ENCODE assay signal across 23 cellular contexts in the genomic region with DNA sequence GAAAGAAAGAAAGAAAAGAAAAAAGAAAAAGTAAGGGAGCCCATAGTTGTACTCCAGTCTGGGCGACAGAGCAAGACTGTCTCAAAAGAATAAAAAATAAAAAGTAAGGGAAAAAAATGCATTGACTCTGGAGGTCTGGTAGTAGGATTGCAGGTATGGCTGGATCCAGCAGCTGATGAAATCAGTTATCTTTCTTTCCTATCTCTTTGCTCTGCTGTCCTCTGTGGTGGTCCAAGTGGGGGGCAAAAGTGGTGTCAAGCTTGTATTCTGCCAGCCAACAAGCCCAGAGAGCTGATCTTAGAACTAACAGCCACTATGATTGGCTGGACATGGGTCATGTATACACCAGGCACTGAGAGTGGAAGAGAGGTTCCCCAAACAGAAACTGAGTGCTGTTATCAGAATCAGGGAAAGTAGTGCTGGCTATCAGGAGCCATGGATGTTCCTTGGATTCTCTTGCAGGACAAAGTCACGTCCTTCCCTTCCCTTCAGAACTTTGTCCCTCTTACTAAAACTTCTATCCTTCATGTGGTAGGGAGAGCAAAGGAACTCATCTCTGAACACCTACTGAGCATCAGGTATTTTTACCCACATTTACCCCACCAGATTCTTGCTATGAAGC. TPM values are rescaled to one million over a fixed set of nuclear protein-coding genes. Genes with fewer than 3 reads are reported as not detected.
"Had no signal": no experiment of that assay in that cellular context is flagged by ENCODE, and none has a peak within 500 bp of the region (broad histone marks: within the 10 kb centered on the region; RNA-seq: fewer than 3 reads in every experiment).

No MANE protein-coding gene starts in this region.

- H3K4me1 ChIP-seq: colonic mucosa had no signal

- H3K36me3 ChIP-seq: adrenal gland, colonic mucosa, esophagus squamous epithelium, left lung, tibial nerve had no signal

- ATAC-seq: activated CD8-positive, alpha-beta memory T cell treated with anti-CD3 and anti-CD28 coated beads, Interleukin-2, amount 10 ng/mL, durations not matched to agents 7 days and 5 days; body of pancreas; left lung; stimulated activated memory B cell treated with anti-CD40 and anti-IgM and Interleukin-4, amounts not matched to agents 10 μg/mL and 1 μg/mL and 100 μg/mL, for 72 hours had no signal

- H3K4me3 Mint-ChIP-seq: activated CD4-positive, alpha-beta memory T cell treated with anti-CD3 and anti-CD28 coated beads for 36 hours; activated CD8-positive, alpha-beta memory T cell treated with anti-CD3 and anti-CD28 coated beads, Interleukin-2, amount 10 ng/mL, durations not matched to agents 7 days and 5 days; activated naive CD4-positive, alpha-beta T cell treated with anti-CD3 and anti-CD28 coated beads, Interleukin-2, amount 50 U/mL, for 24 hours; activated T-cell treated with anti-CD3 and anti-CD28 coated beads, Interleukin-2, amount 50 U/mL, for 24 hours; naive B cell; stimulated activated memory B cell treated with anti-CD40 and anti-IgM and Interleukin-4, amounts not matched to agents 10 μg/mL and 1 μg/mL and 100 μg/mL, for 72 hours had no signal

- H3K36me3 Mint-ChIP-seq: activated CD4-positive, alpha-beta memory T cell treated with anti-CD3 and anti-CD28 coated beads for 36 hours; activated CD8-positive, alpha-beta memory T cell treated with anti-CD3 and anti-CD28 coated beads, Interleukin-2, amount 10 ng/mL, durations not matched to agents 7 days and 5 days; activated naive CD4-positive, alpha-beta T cell treated with anti-CD3 and anti-CD28 coated beads, Interleukin-2, amount 50 U/mL, for 24 hours; naive B cell; stimulated activated memory B cell treated with anti-CD40 and anti-IgM and Interleukin-4, amounts not matched to agents 10 μg/mL and 1 μg/mL and 100 μg/mL, for 72 hours had no signal

- H3K27ac Mint-ChIP-seq: activated CD4-positive, alpha-beta memory T cell treated with anti-CD3 and anti-CD28 coated beads for 36 hours; activated CD8-positive, alpha-beta memory T cell treated with anti-CD3 and anti-CD28 coated beads, Interleukin-2, amount 10 ng/mL, durations not matched to agents 7 days and 5 days; activated naive CD4-positive, alpha-beta T cell treated with anti-CD3 and anti-CD28 coated beads, Interleukin-2, amount 50 U/mL, for 24 hours; activated T-cell treated with anti-CD3 and anti-CD28 coated beads, Interleukin-2, amount 50 U/mL, for 24 hours; naive B cell; stimulated activated memory B cell treated with anti-CD40 and anti-IgM and Interleukin-4, amounts not matched to agents 10 μg/mL and 1 μg/mL and 100 μg/mL, for 72 hours had no signal

- H3K9me3 Mint-ChIP-seq: activated CD4-positive, alpha-beta memory T cell treated with anti-CD3 and anti-CD28 coated beads for 36 hours; activated naive CD4-positive, alpha-beta T cell treated with anti-CD3 and anti-CD28 coated beads, Interleukin-2, amount 50 U/mL, for 24 hours; activated T-cell treated with anti-CD3 and anti-CD28 coated beads, Interleukin-2, amount 50 U/mL, for 24 hours; stimulated activated memory B cell treated with anti-CD40 and anti-IgM and Interleukin-4, amounts not matched to agents 10 μg/mL and 1 μg/mL and 100 μg/mL, for 72 hours had no signal

- H3K4me3 ChIP-seq: adrenal gland, body of pancreas, colonic mucosa, esophagus squamous epithelium, left lung, tibial nerve had no signal

- H3K9me3 ChIP-seq: adrenal gland, body of pancreas, colonic mucosa, esophagus squamous epithelium, left lung, tibial nerve had no signal

- DNase-seq: activated CD4-positive, alpha-beta memory T cell treated with anti-CD3 and anti-CD28 coated beads for 36 hours; activated CD8-positive, alpha-beta memory T cell treated with anti-CD3 and anti-CD28 coated beads, Interleukin-2, amount 10 ng/mL, durations not matched to agents 7 days and 5 days; activated effector memory CD4-positive, alpha-beta T cell treated with Interleukin-2 at 50 U/mL for 16 hours; activated T-cell treated with anti-CD3 and anti-CD28 coated beads, Interleukin-2, amount 50 U/mL, for 24 hours; body of pancreas; caudate nucleus; colonic mucosa; effector CD4-positive, alpha-beta T cell; esophagus squamous epithelium; hippocampal formation; kidney; left lung; mammary epithelial cell; naive B cell; stimulated activated CD4-positive, alpha-beta T cell treated with anti-CD3 and anti-CD28 coated beads, Interleukin-2, amount 100 ng/mL, for 48 hours; T-helper 1 cell had no signal

- H3K27ac ChIP-seq: adrenal gland, colonic mucosa, left lung, parathyroid adenoma, tibial nerve had no signal

- H3K27me3 ChIP-seq: body of pancreas, colonic mucosa had no signal

RNA-seq across cellular contexts. Expression of gene FBLIM1, which starts 3.5 kb away (rescaled TPM):
- total RNA-seq: activated CD8-positive, alpha-beta memory T cell treated with anti-CD3 and anti-CD28 coated beads, Interleukin-2, amount 10 ng/mL, durations not matched to agents 7 days and 5 days had no signal

RNA-seq across cellular contexts. Expression of gene TMEM82, which starts 12.8 kb away (rescaled TPM):
- total RNA-seq: activated CD4-positive, alpha-beta memory T cell treated with anti-CD3 and anti-CD28 coated beads for 36 hours; activated CD8-positive, alpha-beta memory T cell treated with anti-CD3 and anti-CD28 coated beads, Interleukin-2, amount 10 ng/mL, durations not matched to agents 7 days and 5 days; body of pancreas; esophagus squamous epithelium; fibroblast of villous mesenchyme; glomerular endothelial cell; left lung; mammary epithelial cell; tibial nerve had no signal
- polyA plus RNA-seq: adrenal gland, mammary epithelial cell had no signal
